Comparison of ENCODE assay signal across 29 cellular contexts in genomic region chr20:13422637-13423036, GRCh38.
DNase-seq lines count a peak whose midpoint lies in the region; ATAC-seq and TF ChIP-seq lines count a peak whose summit lies in the region.
"Had no signal": no experiment of that assay in that cellular context is flagged by ENCODE, and none has a peak within 500 bp of the region (broad histone marks: within the 10 kb centered on the region; RNA-seq: fewer than 3 reads in every experiment).

No MANE protein-coding gene starts in this region.

- H3K27me3 Mint-ChIP-seq in Calu3 (ENCODE audit: unreplicated experiment) = no peaks in the 10 kb centered on the region
- H3K27me3 Mint-ChIP-seq: activated naive CD8-positive, alpha-beta T cell treated with anti-CD3 and anti-CD28 coated beads for 36 hours had no signal

- ATAC-seq in HG02870 (IDR thresholded peaks at IDR 0.05; ENCODE audit: unreplicated experiment) = no peak
- ATAC-seq: GM12878, lower lobe of right lung, SK-N-SH treated with all-trans-retinoic acid at 6 μM for 48 hours had no signal

- no peak overlapping the region for H3K4me3 Mint-ChIP-seq in Calu3 (ENCODE audit: low read depth, unreplicated experiment)
- H3K4me3 Mint-ChIP-seq: activated naive CD8-positive, alpha-beta T cell treated with anti-CD3 and anti-CD28 coated beads for 36 hours; endodermal cell; nephron progenitor cell had no signal

- H4K8ac ChIP-seq in mesenchymal stem cell (ENCODE audit: low read length) = no peak overlapping the region

- no peaks in the 10 kb centered on the region for H3K36me3 Mint-ChIP-seq in Calu3 (ENCODE audit: insufficient read depth, unreplicated experiment)

- TF ChIP-seq CTCF in epithelial cell of proximal tubule (conservative IDR thresholded peaks at IDR 0.05; ENCODE audit: low read depth, low read length) (no peak), Calu3 (IDR thresholded peaks at IDR 0.05; ENCODE audit: unreplicated experiment) (no peak)

- H3K4me2 ChIP-seq in mesenchymal stem cell (ENCODE audit: low read length, poor library complexity, severe bottlenecking) = no peak overlapping the region

- H3K36me3 ChIP-seq in mesenchymal stem cell (ENCODE audit: control insufficient read depth in 1 of 2, insufficient read depth in 2 of 2, low read depth in 1 of 2, low read length in 2 of 2) = no peaks in the 10 kb centered on the region
- H3K36me3 ChIP-seq: ascending aorta, lower lobe of right lung, ovary, transverse colon had no signal

- no peak overlapping the region for H2BK12ac ChIP-seq in mesenchymal stem cell (ENCODE audit: low read length in 2 of 2)

- H2AFZ ChIP-seq in mesenchymal stem cell (ENCODE audit: low read depth, low read length) = no peak overlapping the region

- no peak overlapping the region for H3K23ac ChIP-seq in mesenchymal stem cell (ENCODE audit: low read length in 2 of 2)

- H3K4me1 ChIP-seq in mesenchymal stem cell (ENCODE audit: control insufficient read depth, insufficient read depth, low read depth, low read length) = no peaks in the 10 kb centered on the region
- H3K4me1 ChIP-seq: ascending aorta, lower lobe of right lung had no signal

- no peak overlapping the region for H3K18ac ChIP-seq in mesenchymal stem cell (ENCODE audit: low read depth in 1 of 2, low read length in 2 of 2)

- no TSS peak for BruUV-seq in Calu3 (replicated peaks; lab: Mats Ljungman, UMichigan)

- intact Hi-C loops in Calu3 (cut with micrococcal nuclease; ENCODE audit: unreplicated experiment) = loop anchor here (5.0 to 10.0 kb wide), 2 partner anchors 85 to 122 kb away; no protein-coding TSS in a partner anchor

- no peak overlapping the region for H2AK5ac ChIP-seq in mesenchymal stem cell (ENCODE audit: low read length, severe bottlenecking)

- WGBS in mesenchymal stem cell = 95% methylated on average over 1 of the region's 1 CpG

- no peak overlapping the region for H3K27ac Mint-ChIP-seq in Calu3 (ENCODE audit: unreplicated experiment)
- H3K27ac Mint-ChIP-seq: activated naive CD8-positive, alpha-beta T cell treated with anti-CD3 and anti-CD28 coated beads for 36 hours; endodermal cell; nephron progenitor cell had no signal

- no peak overlapping the region for H3K27ac ChIP-seq in mesenchymal stem cell (ENCODE audit: low read length, poor library complexity, severe bottlenecking)
- H3K27ac ChIP-seq: ascending aorta, lower lobe of right lung, ovary, transverse colon had no signal

- no peaks in the 10 kb centered on the region for H3K9me3 ChIP-seq in mesenchymal stem cell (ENCODE audit: control insufficient read depth, low read length)
- H3K9me3 ChIP-seq: ascending aorta, Caco-2, lower lobe of right lung, ovary, transverse colon had no signal

- H3K4me1 Mint-ChIP-seq in Calu3 (ENCODE audit: low read depth, unreplicated experiment) = peaks cover 10% of the 10 kb centered on the region
- H3K4me1 Mint-ChIP-seq: activated naive CD8-positive, alpha-beta T cell treated with anti-CD3 and anti-CD28 coated beads for 36 hours had no signal

- no peak overlapping the region for H3K9ac ChIP-seq in mesenchymal stem cell (ENCODE audit: low read length)

- H3K4ac ChIP-seq in mesenchymal stem cell (ENCODE audit: low read depth in 1 of 2, low read length in 2 of 2) = no peak overlapping the region

- H3K14ac ChIP-seq in mesenchymal stem cell (ENCODE audit: low read length in 2 of 2) = no peak overlapping the region

- no peak overlapping the region for H2BK15ac ChIP-seq in mesenchymal stem cell (ENCODE audit: low read depth, poor library complexity, severe bottlenecking)

- no peak overlapping the region for H2BK120ac ChIP-seq in mesenchymal stem cell (ENCODE audit: low read depth, low read length)

- H3K9me3 Mint-ChIP-seq in Calu3 (ENCODE audit: low read depth, unreplicated experiment) = no peaks in the 10 kb centered on the region
- H3K9me3 Mint-ChIP-seq: activated naive CD8-positive, alpha-beta T cell treated with anti-CD3 and anti-CD28 coated beads for 36 hours; endodermal cell; nephron progenitor cell had no signal

- H3K4me3 ChIP-seq in epithelial cell of proximal tubule (ENCODE audit: low read depth, low read length) (no peak overlapping the region), mesenchymal stem cell (ENCODE audit: insufficient read depth in 1 of 2, low read depth in 1 of 2, low read length in 2 of 2) (no peak overlapping the region)
- H3K4me3 ChIP-seq: ascending aorta, GM12878, lower lobe of right lung, ovary, transverse colon had no signal

- DNase-seq in H4 (ENCODE audit: low spot score) = peak; percentile 55
- DNase-seq in RKO (ENCODE audit: low spot score) = peak; percentile 45
- DNase-seq in epithelial cell of proximal tubule (ENCODE audit: low read depth) = peak; percentile 80
- peak; percentile 44 for DNase-seq in mesenchymal stem cell
- no peak for DNase-seq in NK-92 treated with Interleukin-12 subunit alpha and Interleukin-12 subunit beta, amount 100 ng/mL, for 24 hours (lab: John Stamatoyannopoulos, UW)
- DNase-seq in Calu3 = no peak
- DNase-seq: activated CD4-positive, alpha-beta T cell treated with anti-CD3 and anti-CD28 coated beads for 48 hours; activated CD8-positive, alpha-beta memory T cell treated with anti-CD3 and anti-CD28 coated beads for 24 hours; activated effector memory CD4-positive, alpha-beta T cell treated with anti-CD3 and anti-CD28 coated beads, Interleukin-2, amount 50 U/mL, for 16 hours; activated naive CD8-positive, alpha-beta T cell treated with anti-CD3 and anti-CD28 coated beads for 36 hours; C1 segment of cervical spinal cord; Caco-2; caudate nucleus; cortex of kidney; endodermal cell; islet precursor cell; lower lobe of right lung; NCI-H1105; NCI-H2029; NCI-H226; nephron progenitor cell; ovary; retina; T-helper 2 cell; transverse colon had no signal

- no peaks in the 10 kb centered on the region for H3K27me3 ChIP-seq in mesenchymal stem cell (ENCODE audit: control insufficient read depth in 1 of 2, insufficient read depth in 1 of 2, low read length in 2 of 2)
- H3K27me3 ChIP-seq: ascending aorta, ovary, transverse colon had no signal

- no peak overlapping the region for H2BK5ac ChIP-seq in mesenchymal stem cell (ENCODE audit: low read depth, low read length, poor library complexity, severe bottlenecking)

- H4K91ac ChIP-seq in mesenchymal stem cell (ENCODE audit: low read length) = no peak overlapping the region

- CTCF ChIA-PET in Calu3 (lab: Charles Lee) = no interaction called here

- no peaks in the 10 kb centered on the region for H3K79me1 ChIP-seq in mesenchymal stem cell (replicated peaks; ENCODE audit: low read length, poor library complexity, severe bottlenecking)

Comparison
In these comparisons a context has a peak if more than half of its experiments do, and no peak if none do; other contexts are left out.
1. DNase-seq: peak in H4 (single experiment), RKO (single experiment), epithelial cell of proximal tubule (single experiment) and mesenchymal stem cell (single experiment); none in NK-92 treated with Interleukin-12 subunit alpha and Interleukin-12 subunit beta, amount 100 ng/mL, for 24 hours (single experiment) and Calu3 (single experiment).